Comparison of ENCODE assay signal across 19 cellular contexts in the genomic region with DNA sequence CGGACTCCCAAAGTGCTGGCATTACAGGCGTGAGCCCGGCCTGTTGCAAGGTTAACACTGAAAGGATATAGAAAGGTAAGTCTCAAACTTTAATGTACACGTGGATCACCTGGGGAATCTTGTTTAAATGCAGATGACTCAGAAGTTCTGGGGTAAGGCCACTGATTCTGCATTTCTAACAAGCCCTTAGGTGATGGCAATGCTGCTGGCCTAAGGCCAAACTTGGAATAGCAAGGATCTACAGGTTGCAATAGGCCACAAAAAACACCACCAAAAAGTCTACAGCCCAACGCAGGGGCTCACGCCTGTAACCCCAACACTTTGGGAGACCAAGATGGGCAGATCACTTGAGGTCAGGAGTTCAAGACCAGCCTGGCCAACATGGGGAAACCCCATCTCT. TPM values are rescaled to one million over a fixed set of nuclear protein-coding genes. Genes with fewer than 3 reads are reported as not detected.
DNase-seq lines count a peak whose midpoint lies in the region; ATAC-seq and TF ChIP-seq lines count a peak whose summit lies in the region.
"Had no signal": no experiment of that assay in that cellular context is flagged by ENCODE, and none has a peak within 500 bp of the region (broad histone marks: within the 10 kb centered on the region; RNA-seq: fewer than 3 reads in every experiment).

No MANE protein-coding gene starts in this region.

- no peak for TF ChIP-seq EP300 in sigmoid colon (IDR thresholded peaks at IDR 0.05)

- TF ChIP-seq CTCF in RWPE2 (IDR thresholded peaks at IDR 0.05; ENCODE audit: poor library complexity, severe bottlenecking) (no peak), foreskin keratinocyte (conservative IDR thresholded peaks at IDR 0.05) (no peak), sigmoid colon (IDR thresholded peaks at IDR 0.05) (no peak)

- H3K4me3 ChIP-seq in RWPE2 (ENCODE audit: severe bottlenecking) (no peak overlapping the region), sigmoid colon (no peak overlapping the region)
- H3K4me3 ChIP-seq: A549; BLaER1 treated with 17β-estradiol and CSF1 and Interleukin-3, amounts not matched to agents 10 nM and 100 nM; GM12878 had no signal

- intact Hi-C loops in sigmoid colon (cut with DNase I), result no loop called here
- intact Hi-C loops in posterior vena cava (cut with DNase I), result no loop called here

- no peaks in the 10 kb centered on the region for H3K27me3 ChIP-seq in RWPE2 (ENCODE audit: insufficient read depth, poor library complexity, severe bottlenecking)
- H3K27me3 ChIP-seq in foreskin keratinocyte, result no peaks in the 10 kb centered on the region
- H3K27me3 ChIP-seq in sigmoid colon, result no peaks in the 10 kb centered on the region

- H3K4me1 ChIP-seq in RWPE2 (ENCODE audit: insufficient read depth, poor library complexity, severe bottlenecking) (peaks cover 22% of the 10 kb centered on the region), foreskin keratinocyte (peaks cover 13% of the 10 kb centered on the region), sigmoid colon (peaks cover 0 to 23% (median 16%) of the 10 kb centered on the region in 4 donors)

- TF ChIP-seq POLR2A in sigmoid colon (IDR thresholded peaks at IDR 0.05), result no peak

- peak; percentile 28 for ATAC-seq in RWPE2 (ENCODE audit: low read depth)
- ATAC-seq in foreskin keratinocyte, result peak; percentile 14
- no peak for ATAC-seq in HG02973 (IDR thresholded peaks at IDR 0.05; ENCODE audit: unreplicated experiment)
- no peak for ATAC-seq in GM19397 (IDR thresholded peaks at IDR 0.05; ENCODE audit: unreplicated experiment)
- ATAC-seq: A549, GM12878, HepG2 had no signal

- DNase-seq in HT-29 (ENCODE audit: low spot score) (peak; percentile 28), RWPE2 (ENCODE audit: low spot score) (no peak), foreskin keratinocyte (peak; percentile 70 to 87), sigmoid colon (peak; percentile 26), posterior vena cava (ENCODE audit: low spot score) (no peak)
- DNase-seq: DND-41, NCI-H1105, NCI-H1694, NCI-H2107, NCI-H345, NCI-H526 treated with DMSO at 0.1 percent for 48 hours, OCI-M1 had no signal

- H3K9me3 ChIP-seq in RWPE2 (ENCODE audit: severe bottlenecking), result no peaks in the 10 kb centered on the region
- H3K9me3 ChIP-seq in sigmoid colon, result no peaks in the 10 kb centered on the region
- H3K9me3 ChIP-seq: A549; BLaER1 treated with 17β-estradiol and CSF1 and Interleukin-3, amounts not matched to agents 10 nM and 100 nM had no signal

- H3K27ac ChIP-seq in RWPE2 (ENCODE audit: poor library complexity, severe bottlenecking) (no peak overlapping the region), foreskin keratinocyte (no peak overlapping the region), sigmoid colon (no peak overlapping the region)
- H3K27ac ChIP-seq: A549; BLaER1 treated with 17β-estradiol and CSF1 and Interleukin-3, amounts not matched to agents 10 nM and 100 nM; KMS-11 had no signal

- WGBS in sigmoid colon, 2 donors, result 81 to 90% methylated on average over 6 of the region's 6 CpGs

- H3K36me3 ChIP-seq in RWPE2 (ENCODE audit: low read depth) (peaks cover 5% of the 10 kb centered on the region; the same call in 1 of the 2 replicates), sigmoid colon (no peaks in the 10 kb centered on the region)
- H3K36me3 ChIP-seq: BLaER1 treated with 17β-estradiol and CSF1 and Interleukin-3, amounts not matched to agents 10 nM and 100 nM had no signal

RNA-seq across cellular contexts. Expression of a gene that starts 4.2 kb away (rescaled TPM):
- total RNA-seq in HT-29 (2014; rRNA removed; shearing (Covaris generic)), result 65.1 and 70.2 TPM in 2 replicates
- total RNA-seq in foreskin keratinocyte, result 18.8 and 20.3 TPM in 2 replicates
- polyA plus RNA-seq in foreskin keratinocyte, result 5.4 and 6.6 TPM in 2 replicates
- total RNA-seq in sigmoid colon, result 10 to 100 TPM in 2 of 4 donors, 1 to 10 TPM in 2; 6.1 to 12.5 (median 9.4) TPM
- 10 to 100 TPM; 27.0 to 65.1 (median 40.2) TPM for polyA plus RNA-seq in sigmoid colon
- 10 to 100 TPM; 14.8 to 15.0 TPM for total RNA-seq in posterior vena cava

RNA-seq across cellular contexts. Expression of a gene that starts 59.1 kb away (rescaled TPM):
- 67.3 and 69.2 TPM in 2 replicates for total RNA-seq in HT-29 (2014; rRNA removed; shearing (Covaris generic))
- 61.7 and 69.7 TPM in 2 replicates for total RNA-seq in foreskin keratinocyte
- polyA plus RNA-seq in foreskin keratinocyte, result 18.1 and 19.5 TPM in 2 replicates
- total RNA-seq in sigmoid colon, result 100 to 1,000 TPM; 164 to 327 (median 261) TPM
- 10 to 100 TPM; 52.9 to 68.7 (median 60.8) TPM for polyA plus RNA-seq in sigmoid colon
- 100 to 1,000 TPM; 159 to 192 TPM for total RNA-seq in posterior vena cava

Comparison
In these comparisons a context has a peak if more than half of its experiments do, and no peak if none do; other contexts are left out.
1. DNase-seq: peak in HT-29 (single experiment), foreskin keratinocyte (2 of 2) and sigmoid colon (single experiment); none in RWPE2 (single experiment) and posterior vena cava (single experiment).
2. ATAC-seq: peak in RWPE2 (single experiment) and foreskin keratinocyte (single experiment); none in HG02973 (single experiment) and GM19397 (single experiment).